In genomic region chr9:97980918-97981827, GRCh38 we compare ENCODE assay signal across 9 cellular contexts. TPM values are rescaled to one million over a fixed set of nuclear protein-coding genes. Genes with fewer than 3 reads are reported as not detected.
DNase-seq lines count a peak whose midpoint lies in the region; ATAC-seq and TF ChIP-seq lines count a peak whose summit lies in the region.
"Had no signal": no experiment of that assay in that cellular context is flagged by ENCODE, and none has a peak within 500 bp of the region (broad histone marks: within the 10 kb centered on the region; RNA-seq: fewer than 3 reads in every experiment).

No MANE protein-coding gene starts in this region.

- 79 to 88% (median 85%) methylated on average over 10 of the region's 10 CpGs for WGBS in adrenal gland, 4 donors

- peaks cover 0 to 2% (median 0%) of the 10 kb centered on the region in 3 donors for H3K36me3 Mint-ChIP-seq in CD8-positive, alpha-beta memory T cell
- H3K36me3 Mint-ChIP-seq in neural progenitor cell = peaks cover 5% of the 10 kb centered on the region

- H3K4me2 ChIP-seq in OCI-LY1 (ENCODE audit: low read length) (peak overlapping the region; percentile 93; the same call in 1 of the 2 replicates), neural progenitor cell (no peak overlapping the region)

- H3K79me2 ChIP-seq in OCI-LY1 (ENCODE audit: insufficient read depth, low read length) (peaks cover 15% of the 10 kb centered on the region), neural progenitor cell (ENCODE audit: low read depth) (peaks cover 30% of the 10 kb centered on the region)

- peak overlapping the region; percentile 83 for H3K27ac ChIP-seq in CD8-positive, alpha-beta memory T cell (ENCODE audit: low read depth, low read length)
- H3K27ac ChIP-seq in OCI-LY1 (ENCODE audit: low read depth, low read length, poor library complexity, severe bottlenecking) (no peak overlapping the region), neural progenitor cell (no peak overlapping the region), adrenal gland (no peak overlapping the region), lower lobe of right lung (no peak overlapping the region)

- H3K9ac ChIP-seq in OCI-LY1 (ENCODE audit: low read length) = no peak overlapping the region
- no peak overlapping the region for H3K9ac ChIP-seq in neural progenitor cell

- ATAC-seq in HG02610 (IDR thresholded peaks at IDR 0.05; ENCODE audit: unreplicated experiment) = no peak
- ATAC-seq in HG03139 (IDR thresholded peaks at IDR 0.05; ENCODE audit: unreplicated experiment) = no peak
- no peak for ATAC-seq in lower lobe of right lung

- H3K9me3 ChIP-seq in CD8-positive, alpha-beta memory T cell (ENCODE audit: low read length) = no peaks in the 10 kb centered on the region
- H3K9me3 ChIP-seq in OCI-LY1 (ENCODE audit: low read length) = no peaks in the 10 kb centered on the region
- H3K9me3 ChIP-seq in neural progenitor cell (ENCODE audit: low read depth) = no peaks in the 10 kb centered on the region
- no peaks in the 10 kb centered on the region for H3K9me3 ChIP-seq in adrenal gland (replicated peaks in 1 of 3)
- no peaks in the 10 kb centered on the region for H3K9me3 ChIP-seq in lower lobe of right lung

- POLR2A ChIA-PET in CD8-positive, alpha-beta memory T cell (lab: Charles Lee) = no interaction called here

- H3K27ac Mint-ChIP-seq in CD8-positive, alpha-beta memory T cell = peak overlapping the region in 1 of 8 donors; percentile 84
- peak overlapping the region; percentile 36 for H3K27ac Mint-ChIP-seq in neural progenitor cell

- H3K27me3 ChIP-seq in CD8-positive, alpha-beta memory T cell (ENCODE audit: insufficient read depth, low read length, poor library complexity, severe bottlenecking) = no peaks in the 10 kb centered on the region
- H3K27me3 ChIP-seq in OCI-LY1 (ENCODE audit: insufficient read depth, low read length) (no peaks in the 10 kb centered on the region), neural progenitor cell (peaks cover 85% of the 10 kb centered on the region), adrenal gland (no peaks in the 10 kb centered on the region), lower lobe of right lung (ENCODE audit: low read depth) (no peaks in the 10 kb centered on the region)

- DNase-seq in CD8-positive, alpha-beta memory T cell = peak in 1 of 5 donors; percentile 17
- DNase-seq in erythroblast (lab: John Stamatoyannopoulos, UW) (peak; percentile 79 to 85), neural progenitor cell (ENCODE audit: low spot score) (peak; percentile 13), adrenal gland (no peak), lower lobe of right lung (no peak)
- DNase-seq: effector CD4-positive, alpha-beta T cell had no signal

- H3F3A ChIP-seq in OCI-LY1 (ENCODE audit: insufficient read depth, low read length) = no peaks in the 10 kb centered on the region
- peaks cover 18% of the 10 kb centered on the region for H3F3A ChIP-seq in neural progenitor cell (ENCODE audit: low read depth)

- H3K4me3 ChIP-seq in CD8-positive, alpha-beta memory T cell (ENCODE audit: low read length) = no peak overlapping the region
- H3K4me3 ChIP-seq in OCI-LY1 (ENCODE audit: low read depth, low read length, poor library complexity, severe bottlenecking) (no peak overlapping the region), neural progenitor cell (no peak overlapping the region), adrenal gland (no peak overlapping the region), lower lobe of right lung (no peak overlapping the region)

- peaks cover 14 to 22% (median 20%) of the 10 kb centered on the region in 3 donors for H3K4me1 Mint-ChIP-seq in CD8-positive, alpha-beta memory T cell
- H3K4me1 Mint-ChIP-seq in neural progenitor cell = peaks cover 36% of the 10 kb centered on the region

- H3K36me3 ChIP-seq in CD8-positive, alpha-beta memory T cell (ENCODE audit: insufficient read depth, low read length) = no peaks in the 10 kb centered on the region
- H3K36me3 ChIP-seq in OCI-LY1 (ENCODE audit: insufficient read depth, low read length) (peaks cover 4% of the 10 kb centered on the region; the same call in 1 of the 2 replicates), neural progenitor cell (no peaks in the 10 kb centered on the region), adrenal gland (replicated peaks in 1 of 2) (no peaks in the 10 kb centered on the region), lower lobe of right lung (no peaks in the 10 kb centered on the region)

- CTCF ChIA-PET in CD8-positive, alpha-beta memory T cell (lab: Charles Lee) = interaction anchor here (1.8 to 4.8 kb wide), 5 partner anchors 27 to 275 kb away, joined by 5 to 61 read pairs (median 12); partner anchors contain the start of gene TRMO

- H3K27me3 Mint-ChIP-seq in CD8-positive, alpha-beta memory T cell = peaks cover 0 to 4% of the 10 kb centered on the region in 2 donors
- H3K27me3 Mint-ChIP-seq in neural progenitor cell (ENCODE audit: insufficient read depth, low read depth) = peaks cover 9% of the 10 kb centered on the region

- TF ChIP-seq POLR2A in erythroblast (IDR thresholded peaks at IDR 0.05; ENCODE audit: low read length) (peak; percentile 61), adrenal gland (IDR thresholded peaks at IDR 0.05) (no peak)

- no peak for TF ChIP-seq CTCF in OCI-LY1 (IDR thresholded peaks at IDR 0.05; ENCODE audit: low read length)
- TF ChIP-seq CTCF in neural progenitor cell (IDR thresholded peaks at IDR 0.05) = no peak
- no peak for TF ChIP-seq CTCF in adrenal gland (IDR thresholded peaks at IDR 0.05)
- no peak for TF ChIP-seq CTCF in lower lobe of right lung (IDR thresholded peaks at IDR 0.05)

- no peaks in the 10 kb centered on the region for H3K9me3 Mint-ChIP-seq in CD8-positive, alpha-beta memory T cell
- no peaks in the 10 kb centered on the region for H3K9me3 Mint-ChIP-seq in neural progenitor cell

- H4K20me1 ChIP-seq in OCI-LY1 (ENCODE audit: insufficient read depth, low read length) = no peaks in the 10 kb centered on the region
- H4K20me1 ChIP-seq in neural progenitor cell (ENCODE audit: low read depth) = peaks cover 24% of the 10 kb centered on the region

- H3K4me1 ChIP-seq in CD8-positive, alpha-beta memory T cell (ENCODE audit: insufficient read depth, low read length) = peaks cover 39% of the 10 kb centered on the region
- peaks cover 32% of the 10 kb centered on the region for H3K4me1 ChIP-seq in OCI-LY1 (ENCODE audit: insufficient read depth, low read length, severe bottlenecking)
- peaks cover 7% of the 10 kb centered on the region for H3K4me1 ChIP-seq in neural progenitor cell
- H3K4me1 ChIP-seq in adrenal gland (replicated peaks in 1 of 2) = peaks cover 5 to 15% of the 10 kb centered on the region in 2 donors
- H3K4me1 ChIP-seq in lower lobe of right lung = peaks cover 18% of the 10 kb centered on the region

- intact Hi-C loops in adrenal gland (cut with DNase I) = loop anchor here in 1 of 2 donors (10.0 kb wide), 1 partner anchor 54 kb away; no protein-coding TSS in a partner anchor
- intact Hi-C loops in lower lobe of right lung (cut with DNase I) = no loop called here

- H3K4me3 Mint-ChIP-seq in CD8-positive, alpha-beta memory T cell = peak overlapping the region in 1 of 7 donors; percentile 93
- peak overlapping the region; percentile 85 for H3K4me3 Mint-ChIP-seq in neural progenitor cell

- H3K9me2 ChIP-seq in OCI-LY1 (ENCODE audit: low read depth, low read length) = no peaks in the 10 kb centered on the region

- H2AFZ ChIP-seq in OCI-LY1 (ENCODE audit: low read length) (no peak overlapping the region), neural progenitor cell (replicated peaks) (no peak overlapping the region)

RNA-seq across cellular contexts. Expression of gene ANP32B, which starts 2.0 kb away (rescaled TPM):
- 100 to 1,000 TPM; 331 to 341 TPM for total RNA-seq in CD8-positive, alpha-beta memory T cell
- 91.0 TPM for polyA plus RNA-seq in CD8-positive, alpha-beta memory T cell
- 15.1 and 19.6 TPM in 2 replicates for total RNA-seq in neural progenitor cell (ENCODE audit: low replicate concordance)
- 100 to 1,000 TPM in 1 of 8 donors, 10 to 100 TPM in 7; 13.4 to 100 (median 42.8) TPM for total RNA-seq in adrenal gland
- 100 to 1,000 TPM in 2 of 3 donors, 10 to 100 TPM in 1; 72.9 to 156 (median 122) TPM for polyA plus RNA-seq in adrenal gland
- total RNA-seq in lower lobe of right lung = 120 TPM

RNA-seq across cellular contexts. Expression of gene HEMGN, which starts 43.2 kb away (rescaled TPM):
- under 1 TPM; 0.31 to 0.66 TPM for total RNA-seq in CD8-positive, alpha-beta memory T cell
- polyA plus RNA-seq in CD8-positive, alpha-beta memory T cell = 2.8 TPM
- total RNA-seq in neural progenitor cell (ENCODE audit: low replicate concordance) (not detected in 2 replicates), adrenal gland (under 1 TPM in 2 of 8 donors, not detected in 6; 0.22 to 0.23 TPM), lower lobe of right lung (0.56 TPM)
- not detected for polyA plus RNA-seq in adrenal gland

RNA-seq across cellular contexts. Expression of gene TRMO, which starts 58.9 kb away (rescaled TPM):
- 10 to 100 TPM; 19.1 to 19.2 TPM for total RNA-seq in CD8-positive, alpha-beta memory T cell
- polyA plus RNA-seq in CD8-positive, alpha-beta memory T cell = 19.6 TPM
- total RNA-seq in neural progenitor cell (ENCODE audit: low replicate concordance) (5.7 and 9.9 TPM in 2 replicates), adrenal gland (10 to 100 TPM; 11.4 to 30.3 (median 17.1) TPM), lower lobe of right lung (18.8 TPM)
- 10 to 100 TPM in 1 of 3 donors, 1 to 10 TPM in 2; 7.8 to 40.4 (median 9.5) TPM for polyA plus RNA-seq in adrenal gland

Comparison
In these comparisons a context has a peak if more than half of its experiments do, and no peak if none do; other contexts are left out.
1. DNase-seq: peak in erythroblast (2 of 2) and neural progenitor cell (single experiment); none in adrenal gland (0 of 7) and lower lobe of right lung (single experiment).